9 cellular contexts compared by ENCODE assay signal in the genomic region with DNA sequence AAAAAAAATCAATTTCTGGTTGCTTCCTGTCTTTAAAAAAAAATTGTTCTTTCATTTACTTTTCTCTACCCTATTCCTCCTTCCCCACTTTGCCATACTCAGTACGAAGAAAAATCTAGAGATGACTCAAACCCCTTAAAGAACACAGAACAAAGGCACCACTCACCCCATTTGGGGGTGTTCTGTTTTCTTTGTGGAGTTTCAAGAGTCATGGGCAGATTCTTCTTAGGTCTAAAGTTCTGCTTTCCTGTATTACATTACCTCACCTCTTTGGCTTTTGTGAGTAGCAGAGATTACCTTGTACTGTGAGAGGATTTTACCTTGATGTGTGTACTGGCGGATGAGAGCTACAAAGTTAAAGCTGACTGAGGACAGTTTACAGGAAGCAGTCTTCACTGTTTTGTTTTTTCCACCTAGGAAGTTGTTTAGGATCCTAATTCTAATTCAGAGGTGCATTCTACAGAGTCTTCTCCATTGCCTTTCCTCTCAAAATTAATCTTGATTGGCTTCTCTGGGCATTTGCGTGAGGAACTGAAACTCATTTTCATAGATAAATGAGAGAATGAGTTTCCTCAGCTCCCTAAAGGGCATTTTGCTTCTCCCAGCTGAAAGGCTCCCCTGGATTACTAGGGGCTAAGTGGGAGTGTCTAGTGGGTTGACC. TPM values are rescaled to one million over a fixed set of nuclear protein-coding genes. Genes with fewer than 3 reads are reported as not detected.
DNase-seq lines count a peak whose midpoint lies in the region; ATAC-seq and TF ChIP-seq lines count a peak whose summit lies in the region.
"Had no signal": no experiment of that assay in that cellular context is flagged by ENCODE, and none has a peak within 500 bp of the region (broad histone marks: within the 10 kb centered on the region; RNA-seq: fewer than 3 reads in every experiment).

No MANE protein-coding gene starts in this region.

- H3K4me3 ChIP-seq in transverse colon (peak overlapping the region in 1 of 4 donors; percentile 19), suprapubic skin (no peak overlapping the region)
- H3K4me3 ChIP-seq: BLaER1 had no signal

- H3K4me3 Mint-ChIP-seq in activated naive CD4-positive, alpha-beta T cell treated with anti-CD3 and anti-CD28 coated beads, Interleukin-2, amount 10 ng/mL, durations not matched to agents 7 days and 5 days = no peak overlapping the region

- TF ChIP-seq CTCF in transverse colon (IDR thresholded peaks at IDR 0.05) (no peak), suprapubic skin (IDR thresholded peaks at IDR 0.05) (no peak)

- intact Hi-C loops in transverse colon (cut with DNase I; ENCODE audit: low total_unique reads) = no loop called here

- peaks cover 0 to 6% (median 0%) of the 10 kb centered on the region in 4 donors for H3K36me3 ChIP-seq in transverse colon
- no peaks in the 10 kb centered on the region for H3K36me3 ChIP-seq in suprapubic skin

- peaks cover 6 to 49% (median 21%) of the 10 kb centered on the region in 4 donors for H3K4me1 ChIP-seq in transverse colon
- H3K4me1 ChIP-seq in suprapubic skin = peaks cover 3% of the 10 kb centered on the region
- H3K4me1 ChIP-seq: BLaER1 had no signal

- TF ChIP-seq EP300 in transverse colon (IDR thresholded peaks at IDR 0.05; ENCODE audit: low read depth) (no peak), suprapubic skin (IDR thresholded peaks at IDR 0.05) (no peak)

- H3K27me3 ChIP-seq in transverse colon = no peaks in the 10 kb centered on the region
- no peaks in the 10 kb centered on the region for H3K27me3 ChIP-seq in suprapubic skin
- H3K27me3 ChIP-seq: BLaER1 had no signal

- in situ Hi-C loops in transverse colon (cut with MboI; ENCODE audit: low pct_ligation_motif_present in 1 of 4, low pct_unique_long_range_greater_than_20kb in 1 of 4, low sequenced_read_pairs in 3 of 4) = no loop called here
- in situ Hi-C loops in G401 (cut with HindIII; ENCODE audit: low sequenced_read_pairs) = no loop called here

- DNase-seq in activated naive CD4-positive, alpha-beta T cell treated with anti-CD3 and anti-CD28 coated beads, Interleukin-2, amount 10 ng/mL, durations not matched to agents 7 days and 5 days = no peak
- no peak for DNase-seq in activated naive CD4-positive, alpha-beta T cell (lab: John Stamatoyannopoulos, UW)
- DNase-seq in astrocyte of the hippocampus (ENCODE audit: low read depth, low spot score) (peak; percentile 60), transverse colon (no peak), epidermal melanocyte (ENCODE audit: insufficient read length, low spot score) (no peak), suprapubic skin (ENCODE audit: low spot score in 2 of 2) (no peak), G401 (ENCODE audit: low spot score) (no peak)

- WGBS in transverse colon (ENCODE audit: low coverage in 1 of 2), 2 donors = 42 to 60% methylated on average over 3 of the region's 3 CpGs
- WGBS in suprapubic skin = over 99% methylated on average over 3 of the region's 3 CpGs

- H3K27ac Mint-ChIP-seq in activated naive CD4-positive, alpha-beta T cell treated with anti-CD3 and anti-CD28 coated beads, Interleukin-2, amount 10 ng/mL, durations not matched to agents 7 days and 5 days = peak overlapping the region; percentile 2

- peak overlapping the region; percentile 83 to 84 (median 83) for H3K27ac ChIP-seq in transverse colon
- no peak overlapping the region for H3K27ac ChIP-seq in suprapubic skin
- H3K27ac ChIP-seq: BLaER1 had no signal

- CTCF ChIA-PET in activated naive CD4-positive, alpha-beta T cell treated with anti-CD3 and anti-CD28 coated beads, Interleukin-2, amount 10 ng/mL, durations not matched to agents 7 days and 5 days (lab: Charles Lee) = no interaction called here

- peaks cover 27% of the 10 kb centered on the region for H3K4me1 Mint-ChIP-seq in activated naive CD4-positive, alpha-beta T cell treated with anti-CD3 and anti-CD28 coated beads, Interleukin-2, amount 10 ng/mL, durations not matched to agents 7 days and 5 days

- H3K9me3 ChIP-seq in transverse colon (no peaks in the 10 kb centered on the region), suprapubic skin (no peaks in the 10 kb centered on the region)

- peak; percentile 78 for ATAC-seq in HG03097 (IDR thresholded peaks at IDR 0.05; ENCODE audit: low FRiP score, unreplicated experiment)

- peaks cover 27% of the 10 kb centered on the region for H3K9me3 Mint-ChIP-seq in activated naive CD4-positive, alpha-beta T cell treated with anti-CD3 and anti-CD28 coated beads, Interleukin-2, amount 10 ng/mL, durations not matched to agents 7 days and 5 days

- TF ChIP-seq POLR2A in transverse colon (IDR thresholded peaks at IDR 0.05) (no peak), suprapubic skin (IDR thresholded peaks at IDR 0.05) (no peak)

- H3K36me3 Mint-ChIP-seq in activated naive CD4-positive, alpha-beta T cell treated with anti-CD3 and anti-CD28 coated beads, Interleukin-2, amount 10 ng/mL, durations not matched to agents 7 days and 5 days = peaks cover 67% of the 10 kb centered on the region

- no peaks in the 10 kb centered on the region for H3K27me3 Mint-ChIP-seq in activated naive CD4-positive, alpha-beta T cell treated with anti-CD3 and anti-CD28 coated beads, Interleukin-2, amount 10 ng/mL, durations not matched to agents 7 days and 5 days

RNA-seq across cellular contexts. Expression of a gene that starts 20.7 kb away (rescaled TPM):
- total RNA-seq in transverse colon (10 to 100 TPM; 50.9 to 69.2 (median 62.9) TPM), suprapubic skin (10 to 100 TPM; 22.5 to 42.2 (median 24.8) TPM)
- 22.0 and 41.9 TPM in 2 replicates for total RNA-seq in G401 (2014; rRNA removed; shearing (Covaris generic))

RNA-seq across cellular contexts. Expression of a gene that starts 25.8 kb away (rescaled TPM):
- total RNA-seq in transverse colon = 10 to 100 TPM in 2 of 4 donors, 1 to 10 TPM in 1, not detected in 1; 1.8 to 22.8 (median 18.3) TPM
- total RNA-seq in suprapubic skin = 10 to 100 TPM; 13.4 to 18.9 (median 13.9) TPM
- 30.4 and 35.9 TPM in 2 replicates for total RNA-seq in G401 (2014; rRNA removed; shearing (Covaris generic))
